In genomic region chr4:112190684-112191083, GRCh38 we compare ENCODE assay signal across 27 cellular contexts.
"Had no signal": no experiment of that assay in that cellular context is flagged by ENCODE, and none has a peak within 500 bp of the region (broad histone marks: within the 10 kb centered on the region; RNA-seq: fewer than 3 reads in every experiment).

No MANE protein-coding gene starts in this region.

- H3K27ac ChIP-seq: lower lobe of right lung, neural progenitor cell, neutrophil, parathyroid adenoma, psoas muscle, skin epidermis, stomach, testis, thyroid gland, transverse colon, upper lobe of left lung, vagina had no signal

- H3K27ac Mint-ChIP-seq: immature natural killer cell; nephron; neural progenitor cell; stimulated activated naive B cell treated with anti-CD40 and anti-IgM and Interleukin-4, amounts not matched to agents 10 μg/mL and 1 μg/mL and 100 μg/mL, for 72 hours had no signal

- H3K27me3 Mint-ChIP-seq: naive thymus-derived CD8-positive, alpha-beta T cell; stimulated activated naive B cell treated with anti-CD40 and anti-IgM and Interleukin-4, amounts not matched to agents 10 μg/mL and 1 μg/mL and 100 μg/mL, for 72 hours had no signal

- H3K9me3 Mint-ChIP-seq: immature natural killer cell; naive thymus-derived CD8-positive, alpha-beta T cell; neural progenitor cell; stimulated activated naive B cell treated with anti-CD40 and anti-IgM and Interleukin-4, amounts not matched to agents 10 μg/mL and 1 μg/mL and 100 μg/mL, for 72 hours had no signal

- H3K9me3 ChIP-seq: lower lobe of right lung, neutrophil, psoas muscle, stomach, testis, thyroid gland, transverse colon, upper lobe of left lung, vagina had no signal

- H3K4me3 Mint-ChIP-seq: immature natural killer cell; naive thymus-derived CD8-positive, alpha-beta T cell; nephron; neural progenitor cell; stimulated activated naive B cell treated with anti-CD40 and anti-IgM and Interleukin-4, amounts not matched to agents 10 μg/mL and 1 μg/mL and 100 μg/mL, for 72 hours had no signal

- H3K4me1 Mint-ChIP-seq: immature natural killer cell; nephron; neural progenitor cell; stimulated activated naive B cell treated with anti-CD40 and anti-IgM and Interleukin-4, amounts not matched to agents 10 μg/mL and 1 μg/mL and 100 μg/mL, for 72 hours had no signal

- H3K36me3 ChIP-seq: lower lobe of right lung, neural progenitor cell, neutrophil, thyroid gland, transverse colon, vagina had no signal

- H3K27me3 ChIP-seq: neural progenitor cell, neutrophil, stomach, testis, thyroid gland, transverse colon, upper lobe of left lung, vagina had no signal

- ATAC-seq: lower lobe of right lung; naive thymus-derived CD8-positive, alpha-beta T cell; psoas muscle; sciatic nerve; stimulated activated naive B cell treated with anti-CD40 and anti-IgM and Interleukin-4, amounts not matched to agents 10 μg/mL and 1 μg/mL and 100 μg/mL, for 72 hours; stimulated activated naive CD8-positive, alpha-beta T cell treated with anti-CD3 and anti-CD28 coated beads, Interleukin-15, Interleukin-2, amounts not matched to agents 100 U/mL and 50 U/mL, for 24 hours had no signal

- H3K4me3 ChIP-seq: lower lobe of right lung, neural progenitor cell, psoas muscle, skin epidermis, stomach, testis, thyroid gland, transverse colon, upper lobe of left lung, vagina had no signal

- H3K36me3 Mint-ChIP-seq: neural progenitor cell had no signal

- DNase-seq: hypothalamus; immature natural killer cell; kidney; lower lobe of right lung; mammary epithelial cell; mesenchymal stem cell; naive thymus-derived CD8-positive, alpha-beta T cell; occipital lobe; psoas muscle; stimulated activated CD4-positive, alpha-beta T cell treated with anti-CD3 and anti-CD28 coated beads, Interleukin-12 subunit alpha, Interleukin-12 subunit beta, amount 100 ng/mL, for 4 hours; stimulated activated CD4-positive, alpha-beta T cell treated with anti-CD3 and anti-CD28 coated beads, Interleukin-15, amount 100 ng/mL, for 24 hours; stimulated activated CD4-positive, alpha-beta T cell treated with anti-CD3 and anti-CD28 coated beads, Interleukin-2, amount 100 ng/mL, for 24 hours; stimulated activated CD4-positive, alpha-beta T cell treated with anti-CD3 and anti-CD28 coated beads, Interleukin-4, amount 100 ng/mL, for 1 hour; stimulated activated naive B cell treated with anti-CD40 and anti-IgM and Interleukin-4, amounts not matched to agents 10 μg/mL and 1 μg/mL and 100 μg/mL, for 72 hours; stimulated activated naive CD8-positive, alpha-beta T cell treated with anti-CD3 and anti-CD28 coated beads, Interleukin-15, Interleukin-2, amounts not matched to agents 100 U/mL and 50 U/mL, for 24 hours; stomach; testis; thyroid gland; transverse colon; upper lobe of left lung had no signal

- H3K4me1 ChIP-seq: lower lobe of right lung, parathyroid adenoma, psoas muscle, stomach, testis, thyroid gland, transverse colon, upper lobe of left lung, vagina had no signal
